Comparison of ENCODE assay signal across 8 cellular contexts in the genomic region with DNA sequence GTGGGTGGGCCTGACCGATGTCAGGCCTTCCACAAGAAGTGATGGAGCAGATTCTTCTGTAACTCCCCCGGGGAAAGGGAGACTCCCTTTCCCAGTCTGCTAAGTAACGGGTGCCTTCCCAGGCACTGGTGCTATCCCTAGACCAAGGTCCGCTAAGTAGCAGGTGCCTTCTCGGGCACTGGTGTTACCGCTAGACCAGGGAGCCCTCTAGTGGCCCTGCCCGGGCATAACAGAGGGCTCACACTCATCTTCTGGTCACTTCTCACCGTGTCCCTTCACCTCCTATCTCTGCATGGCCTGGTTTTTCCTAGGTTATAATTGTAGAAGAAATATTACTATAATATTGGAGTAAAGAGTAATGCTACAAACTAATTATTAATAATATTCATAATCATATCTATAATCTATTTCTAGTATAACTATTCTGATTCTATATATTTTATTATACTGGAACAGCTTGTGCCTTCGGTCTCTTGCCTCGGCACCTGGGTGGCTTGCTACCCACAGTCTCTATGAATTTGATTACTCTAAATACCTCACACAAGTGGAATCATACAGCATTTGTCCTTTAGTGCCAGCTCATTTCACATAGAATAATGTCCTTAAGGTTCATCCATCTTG.
DNase-seq lines count a peak whose midpoint lies in the region; ATAC-seq, FAIRE-seq and TF ChIP-seq lines count a peak whose summit lies in the region.

No MANE protein-coding gene starts in this region.

- TF ChIP-seq POLR2A in spleen (IDR thresholded peaks at IDR 0.05): no peak

- peak; percentile 65 for TF ChIP-seq CTCF in D721Med (IDR thresholded peaks at IDR 0.05; ENCODE audit: insufficient read depth, missing control alignments)
- peak; percentile 47 to 84 (median 70) for TF ChIP-seq CTCF in spleen (IDR thresholded peaks at IDR 0.05 in 8 of 11, conservative IDR thresholded peaks at IDR 0.05 in 3 of 11)

- H3K27ac ChIP-seq in iPS DF 6.9 (ENCODE audit: low read length) (no peak overlapping the region), spleen (no peak overlapping the region)

- no CpG with 5 or more reads among the region's 10 CpGs for WGBS in iPS DF 6.9 (ENCODE audit: insufficient coverage, insufficient read length)
- WGBS in spleen, 5 donors: 29 to 32% (median 31%) methylated on average over 10 of the region's 10 CpGs

- FAIRE-seq in D721Med (lab: Jason Lieb, UNC): no peak

- peak; percentile 75 for ATAC-seq in GM18870 (IDR thresholded peaks at IDR 0.05; ENCODE audit: unreplicated experiment)
- peak; percentile 71 for ATAC-seq in HG03066 (IDR thresholded peaks at IDR 0.05; ENCODE audit: low read depth, unreplicated experiment)

- DNase-seq in D721Med (ENCODE audit: insufficient read length, low spot score): no peak
- DNase-seq in NCI-H526 (lab: John Stamatoyannopoulos, UW): peak; percentile 9 to 74
- DNase-seq in amniotic epithelial cell (ENCODE audit: low read depth): peak; percentile 55
- DNase-seq in iPS DF 6.9 (ENCODE audit: low read depth, low spot score): peak; percentile 43
- peak; percentile 85 for DNase-seq in spleen
- DNase-seq in NCI-H1436 treated with DMSO at 0.1 percent for 48 hours (lab: John Stamatoyannopoulos, UW): no peak

- intact Hi-C loops in spleen (cut with DNase I; ENCODE audit: low total_unique reads): no loop called here

- H3K36me3 ChIP-seq in iPS DF 6.9 (ENCODE audit: control insufficient read depth, insufficient read depth, low read length): no peaks in the 10 kb centered on the region
- H3K36me3 ChIP-seq in spleen: no peaks in the 10 kb centered on the region

- H3K4me1 ChIP-seq in iPS DF 6.9 (ENCODE audit: control insufficient read depth, insufficient read depth, low read length): no peaks in the 10 kb centered on the region
- H3K4me1 ChIP-seq in spleen: peaks cover 0 to 5% (median 2%) of the 10 kb centered on the region in 6 donors

- H3K4me3 ChIP-seq in iPS DF 6.9 (ENCODE audit: low read length): no peak overlapping the region
- no peak overlapping the region for H3K4me3 ChIP-seq in spleen

- H3K27me3 ChIP-seq in iPS DF 6.9 (ENCODE audit: control insufficient read depth, insufficient read depth, low read length) (no peaks in the 10 kb centered on the region), spleen (replicated peaks in 1 of 7) (no peaks in the 10 kb centered on the region)

- H3K9me3 ChIP-seq in iPS DF 6.9 (ENCODE audit: control insufficient read depth, insufficient read depth, low read length) (no peaks in the 10 kb centered on the region), spleen (no peaks in the 10 kb centered on the region)

Comparison
In these comparisons a context has a peak if more than half of its experiments do, and no peak if none do; other contexts are left out.
1. DNase-seq: peak in NCI-H526 (2 of 2), amniotic epithelial cell (single experiment), iPS DF 6.9 (single experiment) and spleen (single experiment); none in D721Med (single experiment) and NCI-H1436 treated with DMSO at 0.1 percent for 48 hours (single experiment).